ENCODE assay signal across 26 cellular contexts in the genomic region with DNA sequence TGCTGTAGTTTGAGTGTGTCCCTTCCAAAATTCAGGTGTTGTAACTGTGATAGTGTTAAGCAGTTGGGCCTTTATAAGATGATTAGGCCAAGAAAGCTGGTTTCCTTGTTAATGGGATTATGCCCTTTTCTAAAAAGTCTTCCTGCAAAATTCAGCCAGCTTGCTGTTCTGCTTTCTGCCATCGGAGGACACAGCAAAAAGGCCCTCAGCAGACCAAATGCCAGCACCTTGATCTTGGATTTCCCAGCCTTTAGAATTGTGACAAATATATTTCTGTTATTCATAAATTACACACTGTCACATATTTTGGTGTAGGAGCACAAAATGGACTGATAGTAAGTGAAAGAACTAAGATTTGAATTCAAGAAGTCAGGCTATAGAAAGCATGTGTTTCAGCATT.
"Had no signal": no experiment of that assay in that cellular context is flagged by ENCODE, and none has a peak within 500 bp of the region (broad histone marks: within the 10 kb centered on the region; RNA-seq: fewer than 3 reads in every experiment).

No MANE protein-coding gene starts in this region.

- H3K4me1 Mint-ChIP-seq: naive B cell; neural crest cell; stimulated activated naive CD8-positive, alpha-beta T cell treated with anti-CD3 and anti-CD28 coated beads, Interleukin-15, amount 100 ng/mL, for 72 hours had no signal

- H3K36me3 Mint-ChIP-seq: naive B cell had no signal

- H3K9me3 Mint-ChIP-seq: neural crest cell had no signal

- H3K4me3 ChIP-seq: coronary artery, esophagus squamous epithelium, lower lobe of right lung, pancreas, smooth muscle cell, suprapubic skin, transverse colon, vagina had no signal

- ATAC-seq: left ventricle myocardium superior; lower lobe of right lung; natural killer cell treated with Interleukin-12 subunit alpha and Interleukin-12 subunit beta and Interleukin-15 and Interleukin-18, amount 100 ng/mL, for 72 hours; pancreas; sciatic nerve; stimulated activated naive CD8-positive, alpha-beta T cell treated with anti-CD3 and anti-CD28 coated beads, Interleukin-15, amount 100 ng/mL, for 72 hours had no signal

- H3K27ac ChIP-seq: coronary artery, esophagus squamous epithelium, lower lobe of right lung, neutrophil, pancreas, suprapubic skin, transverse colon, vagina had no signal

- H3K27me3 Mint-ChIP-seq: naive B cell; natural killer cell treated with Interleukin-12 subunit alpha and Interleukin-12 subunit beta and Interleukin-15 and Interleukin-18, amount 100 ng/mL, for 72 hours; stimulated activated naive CD8-positive, alpha-beta T cell treated with anti-CD3 and anti-CD28 coated beads, Interleukin-15, amount 100 ng/mL, for 72 hours had no signal

- H3K36me3 ChIP-seq: esophagus squamous epithelium, lower lobe of right lung, neutrophil, pancreas, suprapubic skin, transverse colon, vagina had no signal

- H3K4me1 ChIP-seq: esophagus squamous epithelium, lower lobe of right lung, pancreas, suprapubic skin, transverse colon, vagina had no signal

- H3K4me2 ChIP-seq: smooth muscle cell had no signal

- H3K27me3 ChIP-seq: esophagus squamous epithelium, neutrophil, pancreas, suprapubic skin, transverse colon, vagina had no signal

- DNase-seq: dermis blood vessel endothelial cell; effector memory CD4-positive, alpha-beta T cell; esophagus squamous epithelium; foreskin melanocyte; hypothalamus; left ventricle myocardium superior; lower lobe of right lung; naive B cell; pancreas; stimulated activated CD4-positive, alpha-beta T cell treated with anti-CD3 and anti-CD28 coated beads, Interleukin-12 subunit alpha, Interleukin-12 subunit beta, amount 100 ng/mL, for 4 hours; stimulated activated CD4-positive, alpha-beta T cell treated with anti-CD3 and anti-CD28 coated beads, Interleukin-1b, Interleukin-23, amount 100 ng/mL, for 48 hours; stimulated activated CD4-positive, alpha-beta T cell treated with anti-CD3 and anti-CD28 coated beads, Interleukin-4, amount 100 ng/mL, for 1 hour; stimulated activated CD8-positive, alpha-beta memory T cell treated with anti-CD3 and anti-CD28 coated beads, Interleukin-4, amount 100 ng/mL, for 48 hours; stimulated activated naive CD4-positive, alpha-beta T cell; stimulated activated naive CD8-positive, alpha-beta T cell treated with anti-CD3 and anti-CD28 coated beads, Interleukin-15, amount 100 ng/mL, for 72 hours; transverse colon had no signal

- H3K27ac Mint-ChIP-seq: naive B cell; natural killer cell treated with Interleukin-12 subunit alpha and Interleukin-12 subunit beta and Interleukin-15 and Interleukin-18, amount 100 ng/mL, for 72 hours; stimulated activated naive CD8-positive, alpha-beta T cell treated with anti-CD3 and anti-CD28 coated beads, Interleukin-15, amount 100 ng/mL, for 72 hours had no signal

- H3K9me3 ChIP-seq: esophagus squamous epithelium, neutrophil, pancreas, transverse colon, vagina had no signal

- FAIRE-seq: endometrium, keratinocyte, pancreas had no signal

- H3K4me3 Mint-ChIP-seq: naive B cell; natural killer cell treated with Interleukin-12 subunit alpha and Interleukin-12 subunit beta and Interleukin-15 and Interleukin-18, amount 100 ng/mL, for 72 hours; neural crest cell; stimulated activated naive CD8-positive, alpha-beta T cell treated with anti-CD3 and anti-CD28 coated beads, Interleukin-15, amount 100 ng/mL, for 72 hours had no signal
